In the genomic region with DNA sequence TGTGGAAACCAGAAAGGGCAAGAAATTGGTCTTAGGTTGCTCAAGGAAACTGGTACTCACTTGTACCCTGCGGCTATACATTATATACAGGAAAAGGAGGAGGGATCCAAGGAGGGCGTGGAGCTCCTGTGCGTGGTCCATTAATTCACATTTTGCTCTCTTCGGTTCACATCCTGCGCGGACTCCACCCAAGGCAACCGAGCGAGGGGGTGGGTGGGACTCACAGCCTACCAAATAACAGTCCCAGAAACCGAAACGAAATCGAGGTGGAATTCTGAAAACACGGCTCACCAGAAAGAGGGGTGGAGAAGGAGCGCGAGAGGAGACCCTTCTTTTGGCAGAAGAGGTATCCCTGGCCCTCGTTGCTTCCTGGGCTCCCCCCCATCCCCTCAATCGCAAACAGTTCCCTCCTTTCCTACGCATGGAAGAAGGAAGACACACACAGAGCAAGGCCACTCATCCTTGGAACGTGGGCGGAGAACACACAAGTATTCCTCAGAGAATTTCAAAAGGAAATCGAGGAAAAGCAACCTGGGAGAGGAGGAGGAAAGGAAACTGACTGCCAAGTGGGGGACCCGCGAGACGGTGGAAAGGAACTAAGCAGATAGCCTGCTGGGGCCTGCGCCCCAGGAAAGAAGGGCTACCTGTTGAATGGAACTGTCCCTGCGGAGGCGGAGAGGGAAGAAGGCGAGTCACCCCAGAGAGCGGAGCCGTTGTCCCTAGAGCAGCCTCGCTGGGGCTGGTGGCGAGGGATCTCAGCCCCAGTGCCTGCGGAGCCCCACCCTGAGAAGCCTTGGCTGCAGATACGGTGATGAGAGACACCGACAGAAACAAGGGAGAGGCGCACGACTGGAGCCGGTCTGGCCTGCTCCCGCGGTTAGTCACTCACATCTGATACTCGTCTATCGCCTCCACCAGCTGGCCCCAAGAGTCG, we compare ENCODE assay signal across 1 cellular context.
A peak's percentile ranks its signal among the peaks of the same experiment; 100 is the strongest.
TF ChIP-seq lines count a peak whose summit lies in the region.

No MANE protein-coding gene starts in this region.

TF ChIP-seq in GM23338, 12 proteins besides CTCF, POLR2A, EP300 and RAD21:
- TF ChIP-seq, protein P1, sequence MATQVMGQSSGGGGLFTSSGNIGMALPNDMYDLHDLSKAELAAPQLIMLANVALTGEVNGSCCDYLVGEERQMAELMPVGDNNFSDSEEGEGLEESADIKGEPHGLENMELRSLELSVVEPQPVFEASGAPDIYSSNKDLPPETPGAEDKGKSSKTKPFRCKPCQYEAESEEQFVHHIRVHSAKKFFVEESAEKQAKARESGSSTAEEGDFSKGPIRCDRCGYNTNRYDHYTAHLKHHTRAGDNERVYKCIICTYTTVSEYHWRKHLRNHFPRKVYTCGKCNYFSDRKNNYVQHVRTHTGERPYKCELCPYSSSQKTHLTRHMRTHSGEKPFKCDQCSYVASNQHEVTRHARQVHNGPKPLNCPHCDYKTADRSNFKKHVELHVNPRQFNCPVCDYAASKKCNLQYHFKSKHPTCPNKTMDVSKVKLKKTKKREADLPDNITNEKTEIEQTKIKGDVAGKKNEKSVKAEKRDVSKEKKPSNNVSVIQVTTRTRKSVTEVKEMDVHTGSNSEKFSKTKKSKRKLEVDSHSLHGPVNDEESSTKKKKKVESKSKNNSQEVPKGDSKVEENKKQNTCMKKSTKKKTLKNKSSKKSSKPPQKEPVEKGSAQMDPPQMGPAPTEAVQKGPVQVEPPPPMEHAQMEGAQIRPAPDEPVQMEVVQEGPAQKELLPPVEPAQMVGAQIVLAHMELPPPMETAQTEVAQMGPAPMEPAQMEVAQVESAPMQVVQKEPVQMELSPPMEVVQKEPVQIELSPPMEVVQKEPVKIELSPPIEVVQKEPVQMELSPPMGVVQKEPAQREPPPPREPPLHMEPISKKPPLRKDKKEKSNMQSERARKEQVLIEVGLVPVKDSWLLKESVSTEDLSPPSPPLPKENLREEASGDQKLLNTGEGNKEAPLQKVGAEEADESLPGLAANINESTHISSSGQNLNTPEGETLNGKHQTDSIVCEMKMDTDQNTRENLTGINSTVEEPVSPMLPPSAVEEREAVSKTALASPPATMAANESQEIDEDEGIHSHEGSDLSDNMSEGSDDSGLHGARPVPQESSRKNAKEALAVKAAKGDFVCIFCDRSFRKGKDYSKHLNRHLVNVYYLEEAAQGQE (IDR thresholded peaks at IDR 0.05; ENCODE audit: unreplicated experiment), result no peak
- TF ChIP-seq POLR2AphosphoS5 (IDR thresholded peaks at IDR 0.05; ENCODE audit: low read depth), result 0 out of 2 replicates have a peak, but pooled peaks have one; percentile 16
